In genomic region chr22:21101877-21102638, GRCh38 we compare ENCODE assay signal across 1 cellular context.
TF ChIP-seq lines count a peak whose summit lies in the region.

No MANE protein-coding gene starts in this region.

TF ChIP-seq in K562, 482 proteins besides CTCF, POLR2A, EP300 and RAD21 (continued from another document and continues in another):
- TF ChIP-seq ZBTB40 (IDR thresholded peaks at IDR 0.05) (no peak), ZBTB40 (CRISPR knock-in tag; IDR thresholded peaks at IDR 0.05) (no peak), ZBTB7A (IDR thresholded peaks at IDR 0.05; ENCODE audit: borderline replicate concordance, control insufficient read depth, low read depth, low read length) (no peak), ZSCAN32 (CRISPR knock-in tag; IDR thresholded peaks at IDR 0.05) (peak; percentile 4; the same call in 1 of the 2 replicates), JUNB (CRISPR knock-in tag; conservative IDR thresholded peaks at IDR 0.05) (0 out of 2 replicates have a peak, but pooled peaks have one; percentile 6), ATF2 (CRISPR knock-in tag; IDR thresholded peaks at IDR 0.05) (no peak), ATF4 (CRISPR knock-in tag; IDR thresholded peaks at IDR 0.05) (peak; percentile 67; the same call in 1 of the 2 replicates), ARID3B (CRISPR knock-in tag; IDR thresholded peaks at IDR 0.05; ENCODE audit: borderline replicate concordance) (0 out of 2 replicates have a peak, but pooled peaks have one; percentile 24), KLF6 (CRISPR knock-in tag; IDR thresholded peaks at IDR 0.05; ENCODE audit: borderline replicate concordance) (peak; percentile 9), THAP12 (CRISPR knock-in tag; IDR thresholded peaks at IDR 0.05) (0 out of 2 replicates have a peak, but pooled peaks have one; percentile 28), MTF1 (CRISPR knock-in tag; IDR thresholded peaks at IDR 0.05; ENCODE audit: borderline replicate concordance) (peak; percentile 6; the same call in 1 of the 2 replicates), MIER1 (IDR thresholded peaks at IDR 0.05; ENCODE audit: low read depth) (no peak), NR4A1 (CRISPR knock-in tag; IDR thresholded peaks at IDR 0.05) (peak; percentile 30; the same call in 1 of the 2 replicates), NR4A1 (tag; IDR thresholded peaks at IDR 0.05) (no peak), HDAC8 (tag; IDR thresholded peaks at IDR 0.05) (0 out of 2 replicates have a peak, but pooled peaks have one; percentile 35), JUND (IDR thresholded peaks at IDR 0.05; ENCODE audit: borderline replicate concordance, low read depth, low read length) (0 out of 2 replicates have a peak, but pooled peaks have one; percentile 30), JUND (tag; IDR thresholded peaks at IDR 0.05; ENCODE audit: borderline replicate concordance, low read depth, low read length) (no peak), PYGO2 (tag; IDR thresholded peaks at IDR 0.05) (0 out of 2 replicates have a peak, but pooled peaks have one; percentile 42), NR2F6 (CRISPR knock-in tag; IDR thresholded peaks at IDR 0.05) (peak; percentile 68; the same call in 1 of the 2 replicates), ZNF408 (CRISPR knock-in tag; IDR thresholded peaks at IDR 0.05; ENCODE audit: low read depth) (0 out of 2 replicates have a peak, but pooled peaks have one; percentile 11), ZNF212 (CRISPR knock-in tag; IDR thresholded peaks at IDR 0.05) (peak; percentile 75; the same call in 1 of the 2 replicates), HIVEP1 (CRISPR knock-in tag; IDR thresholded peaks at IDR 0.05) (peak; percentile 65; the same call in 1 of the 2 replicates), ZNF561 (CRISPR knock-in tag; conservative IDR thresholded peaks at IDR 0.05) (no peak), ZNF165 (CRISPR knock-in tag; IDR thresholded peaks at IDR 0.05; ENCODE audit: borderline replicate concordance) (0 out of 2 replicates have a peak, but pooled peaks have one; percentile 56), ETV5 (CRISPR knock-in tag; IDR thresholded peaks at IDR 0.05; ENCODE audit: low read depth) (no peak), ZNF140 (CRISPR knock-in tag; IDR thresholded peaks at IDR 0.05) (no peak), AFF1 (IDR thresholded peaks at IDR 0.05; ENCODE audit: low read depth in 1 of 2, partially characterized antibody in 2 of 2) (no peak), HBP1 (CRISPR knock-in tag; IDR thresholded peaks at IDR 0.05) (0 out of 2 replicates have a peak, but pooled peaks have one; percentile 1), CEBPG (CRISPR knock-in tag; IDR thresholded peaks at IDR 0.05) (peak; percentile 82), CEBPG (tag; conservative IDR thresholded peaks at IDR 0.05 in 1 of 2, IDR thresholded peaks at IDR 0.05 in 1 of 2) (no peak), ZNF324 (CRISPR knock-in tag; IDR thresholded peaks at IDR 0.05) (no peak), GABPB2 (CRISPR knock-in tag; conservative IDR thresholded peaks at IDR 0.05) (peak; percentile 48; the same call in 1 of the 2 replicates), GABPB1 (CRISPR knock-in tag; IDR thresholded peaks at IDR 0.05) (0 out of 2 replicates have a peak, but pooled peaks have one; percentile 41)
